ENCODE assay signal across 1 cellular context in genomic region chr3:122383915-122384697, GRCh38.
A peak's percentile ranks its signal among the peaks of the same experiment; 100 is the strongest.
TF ChIP-seq lines count a peak whose summit lies in the region.

A gene with protein sequence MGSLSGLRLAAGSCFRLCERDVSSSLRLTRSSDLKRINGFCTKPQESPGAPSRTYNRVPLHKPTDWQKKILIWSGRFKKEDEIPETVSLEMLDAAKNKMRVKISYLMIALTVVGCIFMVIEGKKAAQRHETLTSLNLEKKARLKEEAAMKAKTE (plus strand): TSS chr3:122384182. CDS start chr3:122384266, 84 bp downstream.

TF ChIP-seq in HepG2, 621 proteins besides CTCF, POLR2A, EP300 and RAD21 (continued from another document and continues in another):
- TF ChIP-seq, protein P1, sequence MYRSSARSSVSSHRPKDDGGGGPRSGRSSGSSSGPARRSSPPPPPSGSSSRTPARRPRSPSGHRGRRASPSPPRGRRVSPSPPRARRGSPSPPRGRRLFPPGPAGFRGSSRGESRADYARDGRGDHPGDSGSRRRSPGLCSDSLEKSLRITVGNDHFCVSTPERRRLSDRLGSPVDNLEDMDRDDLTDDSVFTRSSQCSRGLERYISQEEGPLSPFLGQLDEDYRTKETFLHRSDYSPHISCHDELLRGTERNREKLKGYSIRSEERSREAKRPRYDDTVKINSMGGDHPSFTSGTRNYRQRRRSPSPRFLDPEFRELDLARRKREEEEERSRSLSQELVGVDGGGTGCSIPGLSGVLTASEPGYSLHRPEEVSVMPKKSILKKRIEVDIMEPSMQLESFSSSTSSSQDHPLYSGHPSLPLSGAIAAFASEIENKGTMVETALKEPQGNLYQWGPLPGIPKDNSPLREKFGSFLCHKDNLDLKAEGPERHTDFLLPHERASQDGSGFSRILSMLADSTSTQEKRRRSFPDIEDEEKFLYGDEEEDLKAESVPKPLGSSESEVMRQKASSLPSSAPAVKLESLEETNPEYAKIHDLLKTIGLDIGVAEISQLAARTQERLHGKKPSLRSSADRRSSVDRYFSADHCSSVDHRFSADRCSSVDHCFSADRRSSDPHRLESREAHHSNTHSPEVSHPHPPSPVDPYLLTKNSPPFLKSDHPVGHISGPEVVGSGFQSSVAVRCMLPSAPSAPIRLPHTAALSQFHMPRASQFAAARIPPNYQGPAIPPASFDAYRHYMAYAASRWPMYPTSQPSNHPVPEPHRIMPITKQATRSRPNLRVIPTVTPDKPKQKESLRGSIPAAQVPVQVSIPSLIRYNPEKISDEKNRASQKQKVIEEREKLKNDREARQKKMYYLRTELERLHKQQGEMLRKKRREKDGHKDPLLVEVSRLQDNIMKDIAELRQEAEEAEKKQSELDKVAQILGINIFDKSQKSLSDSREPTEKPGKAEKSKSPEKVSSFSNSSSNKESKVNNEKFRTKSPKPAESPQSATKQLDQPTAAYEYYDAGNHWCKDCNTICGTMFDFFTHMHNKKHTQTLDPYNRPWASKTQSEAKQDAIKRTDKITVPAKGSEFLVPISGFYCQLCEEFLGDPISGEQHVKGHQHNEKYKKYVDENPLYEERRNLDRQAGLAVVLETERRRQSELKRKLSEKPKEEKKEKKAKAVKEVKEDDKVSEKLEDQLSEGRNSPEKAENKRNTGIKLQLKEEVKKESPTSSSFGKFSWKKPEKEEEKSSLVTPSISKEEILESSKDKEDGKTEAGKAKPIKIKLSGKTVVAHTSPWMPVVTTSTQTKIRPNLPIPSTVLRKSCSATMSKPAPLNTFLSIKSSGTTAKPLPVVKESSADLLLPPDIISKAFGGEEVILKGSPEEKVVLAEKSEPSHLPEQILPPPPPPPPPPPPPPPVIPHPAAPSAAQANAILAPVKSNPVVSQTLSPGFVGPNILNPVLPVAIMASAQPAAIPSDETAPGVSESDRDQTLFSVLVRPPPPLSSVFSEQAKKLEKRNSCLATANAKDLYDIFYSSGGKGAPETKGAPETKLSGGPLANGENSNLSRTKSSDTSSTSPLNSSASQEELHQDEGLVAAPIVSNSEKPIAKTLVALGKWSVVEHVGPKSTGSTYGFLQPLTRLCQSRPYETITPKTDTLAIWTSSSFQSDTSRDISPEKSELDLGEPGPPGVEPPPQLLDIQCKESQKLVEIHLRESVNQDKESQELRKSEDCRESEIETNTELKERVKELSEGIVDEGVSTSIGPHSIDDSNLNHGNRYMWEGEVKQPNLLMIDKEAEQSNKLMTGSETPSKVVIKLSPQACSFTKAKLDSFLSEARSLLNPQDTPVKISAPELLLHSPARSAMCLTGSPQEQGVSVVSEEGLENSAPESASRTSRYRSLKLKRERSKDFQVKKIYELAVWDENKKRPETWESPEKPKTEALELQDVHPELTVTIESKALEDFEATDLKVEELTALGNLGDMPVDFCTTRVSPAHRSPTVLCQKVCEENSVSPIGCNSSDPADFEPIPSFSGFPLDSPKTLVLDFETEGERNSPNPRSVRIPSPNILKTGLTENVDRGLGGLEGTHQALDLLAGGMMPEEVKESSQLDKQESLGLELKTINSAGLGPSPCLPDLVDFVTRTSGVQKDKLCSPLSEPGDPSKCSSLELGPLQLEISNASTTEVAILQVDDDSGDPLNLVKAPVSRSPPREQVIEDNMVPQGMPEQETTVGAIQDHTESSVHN (CRISPR knock-in tag; IDR thresholded peaks at IDR 0.05) = peak; percentile 88; the same call in 1 of the 2 replicates
- TF ChIP-seq ZFP36 (IDR thresholded peaks at IDR 0.05; ENCODE audit: borderline replicate concordance, low read depth, low read length, partially characterized antibody) (no peak), ZNF282 (IDR thresholded peaks at IDR 0.05; ENCODE audit: partially characterized antibody) (no peak), TFDP2 (CRISPR knock-in tag; IDR thresholded peaks at IDR 0.05) (peak; percentile 74), ZNF839 (CRISPR knock-in tag; IDR thresholded peaks at IDR 0.05; ENCODE audit: borderline replicate concordance) (no peak), ZNF335 (CRISPR knock-in tag; IDR thresholded peaks at IDR 0.05) (peak; percentile 94), FOXA3 (CRISPR knock-in tag; IDR thresholded peaks at IDR 0.05) (peak; percentile 82; the same call in 1 of the 2 replicates), HIC2 (CRISPR knock-in tag; IDR thresholded peaks at IDR 0.05; ENCODE audit: low read depth) (peak; percentile 46; the same call in 1 of the 2 replicates), AGO1 (IDR thresholded peaks at IDR 0.05; ENCODE audit: low read depth, low read length, poor library complexity, severe bottlenecking) (peak; percentile 75), SP140L (CRISPR knock-in tag; IDR thresholded peaks at IDR 0.05; ENCODE audit: borderline replicate concordance) (0 out of 2 replicates have a peak, but pooled peaks have one; percentile 18), SIN3B (IDR thresholded peaks at IDR 0.05; ENCODE audit: low read length) (peak; percentile 66; the same call in 1 of the 2 replicates), FOXJ3 (CRISPR knock-in tag; IDR thresholded peaks at IDR 0.05; ENCODE audit: borderline replicate concordance) (no peak), HOXA5 (CRISPR knock-in tag; IDR thresholded peaks at IDR 0.05) (peak; percentile 91), SMARCC2 (IDR thresholded peaks at IDR 0.05) (no peak), NCOA2 (CRISPR knock-in tag; IDR thresholded peaks at IDR 0.05) (peak; percentile 65; the same call in 1 of the 2 replicates), ZNF367 (CRISPR knock-in tag; IDR thresholded peaks at IDR 0.05; ENCODE audit: borderline replicate concordance) (no peak), SOX13 (IDR thresholded peaks at IDR 0.05) (no peak), SOX13 (CRISPR knock-in tag; conservative IDR thresholded peaks at IDR 0.05 in 1 of 2, IDR thresholded peaks at IDR 0.05 in 1 of 2) (peak in 1 of 2 experiments; percentile 72; a peak in 2 of 4 replicates), ZFP62 (CRISPR knock-in tag; IDR thresholded peaks at IDR 0.05) (no peak; the same call in 1 of the 2 replicates), DRAP1 (CRISPR knock-in tag; IDR thresholded peaks at IDR 0.05) (peak; percentile 95), CSRNP2 (CRISPR knock-in tag; conservative IDR thresholded peaks at IDR 0.05; ENCODE audit: low read depth) (no peak), ZNF687 (CRISPR knock-in tag; IDR thresholded peaks at IDR 0.05) (peak; percentile 98), POGK (CRISPR knock-in tag; conservative IDR thresholded peaks at IDR 0.05) (peak; percentile 82; the same call in 1 of the 2 replicates), ZSCAN20 (CRISPR knock-in tag; IDR thresholded peaks at IDR 0.05; ENCODE audit: borderline replicate concordance) (peak; percentile 69; the same call in 1 of the 2 replicates), NKX3-1 (CRISPR knock-in tag; IDR thresholded peaks at IDR 0.05) (peak; percentile 69), HOXA3 (CRISPR knock-in tag; IDR thresholded peaks at IDR 0.05) (peak; percentile 96), ZNF292 (CRISPR knock-in tag; IDR thresholded peaks at IDR 0.05; ENCODE audit: borderline replicate concordance, low read depth) (peak; percentile 95), SIX1 (CRISPR knock-in tag; IDR thresholded peaks at IDR 0.05; ENCODE audit: borderline replicate concordance) (no peak)
- TF ChIP-seq, protein P2, sequence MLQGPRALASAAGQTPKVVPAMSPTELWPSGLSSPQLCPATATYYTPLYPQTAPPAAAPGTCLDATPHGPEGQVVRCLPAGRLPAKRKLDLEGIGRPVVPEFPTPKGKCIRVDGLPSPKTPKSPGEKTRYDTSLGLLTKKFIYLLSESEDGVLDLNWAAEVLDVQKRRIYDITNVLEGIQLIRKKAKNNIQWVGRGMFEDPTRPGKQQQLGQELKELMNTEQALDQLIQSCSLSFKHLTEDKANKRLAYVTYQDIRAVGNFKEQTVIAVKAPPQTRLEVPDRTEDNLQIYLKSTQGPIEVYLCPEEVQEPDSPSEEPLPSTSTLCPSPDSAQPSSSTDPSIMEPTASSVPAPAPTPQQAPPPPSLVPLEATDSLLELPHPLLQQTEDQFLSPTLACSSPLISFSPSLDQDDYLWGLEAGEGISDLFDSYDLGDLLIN (CRISPR knock-in tag; IDR thresholded peaks at IDR 0.05; ENCODE audit: borderline replicate concordance) = peak; percentile 92; the same call in 1 of the 2 replicates
- TF ChIP-seq, protein P3, sequence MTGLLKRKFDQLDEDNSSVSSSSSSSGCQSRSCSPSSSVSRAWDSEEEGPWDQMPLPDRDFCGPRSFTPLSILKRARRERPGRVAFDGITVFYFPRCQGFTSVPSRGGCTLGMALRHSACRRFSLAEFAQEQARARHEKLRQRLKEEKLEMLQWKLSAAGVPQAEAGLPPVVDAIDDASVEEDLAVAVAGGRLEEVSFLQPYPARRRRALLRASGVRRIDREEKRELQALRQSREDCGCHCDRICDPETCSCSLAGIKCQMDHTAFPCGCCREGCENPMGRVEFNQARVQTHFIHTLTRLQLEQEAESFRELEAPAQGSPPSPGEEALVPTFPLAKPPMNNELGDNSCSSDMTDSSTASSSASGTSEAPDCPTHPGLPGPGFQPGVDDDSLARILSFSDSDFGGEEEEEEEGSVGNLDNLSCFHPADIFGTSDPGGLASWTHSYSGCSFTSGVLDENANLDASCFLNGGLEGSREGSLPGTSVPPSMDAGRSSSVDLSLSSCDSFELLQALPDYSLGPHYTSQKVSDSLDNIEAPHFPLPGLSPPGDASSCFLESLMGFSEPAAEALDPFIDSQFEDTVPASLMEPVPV (CRISPR knock-in tag; IDR thresholded peaks at IDR 0.05) = peak; percentile 95
- TF ChIP-seq, protein P4, sequence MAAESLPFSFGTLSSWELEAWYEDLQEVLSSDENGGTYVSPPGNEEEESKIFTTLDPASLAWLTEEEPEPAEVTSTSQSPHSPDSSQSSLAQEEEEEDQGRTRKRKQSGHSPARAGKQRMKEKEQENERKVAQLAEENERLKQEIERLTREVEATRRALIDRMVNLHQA (CRISPR knock-in tag; IDR thresholded peaks at IDR 0.05) = no peak
